Comparison of ENCODE assay signal across 8 cellular contexts in the genomic region with DNA sequence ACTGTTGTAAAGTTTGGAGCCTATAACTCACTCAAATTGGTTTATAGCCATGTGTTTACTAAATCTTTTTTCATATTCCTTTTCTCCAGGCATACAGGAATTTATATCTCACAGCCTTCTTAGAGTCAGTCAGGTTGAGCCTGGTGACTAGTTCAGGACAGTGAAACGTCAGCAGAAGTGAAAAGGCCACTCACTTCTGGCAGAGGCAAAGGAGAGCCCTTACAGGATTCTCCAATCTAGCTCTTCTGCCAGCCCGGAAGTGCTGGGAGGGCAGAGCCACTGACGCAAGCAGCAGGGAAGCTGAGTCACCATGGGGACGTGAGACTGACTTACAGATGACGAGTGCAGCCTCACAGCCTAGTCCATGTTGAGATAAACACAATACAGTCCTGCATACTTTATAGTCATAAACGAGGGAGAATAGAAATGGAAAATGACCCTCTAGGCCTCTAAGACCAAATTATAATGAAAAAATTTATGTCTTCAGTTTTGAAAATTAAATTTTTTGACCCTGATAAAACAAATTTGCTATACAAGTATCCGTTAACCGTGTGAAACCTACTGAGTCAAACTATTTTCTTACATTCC. TPM values are rescaled to one million over a fixed set of nuclear protein-coding genes. Genes with fewer than 3 reads are reported as not detected.
DNase-seq lines count a peak whose midpoint lies in the region; ATAC-seq and TF ChIP-seq lines count a peak whose summit lies in the region.

No MANE protein-coding gene starts in this region.

- H3K4me1 ChIP-seq in BE2C, result peaks cover 14% of the 10 kb centered on the region
- peaks cover 2% of the 10 kb centered on the region for H3K4me1 ChIP-seq in NT2/D1 (ENCODE audit: insufficient read depth, insufficient read length)
- peaks cover 6% of the 10 kb centered on the region for H3K4me1 ChIP-seq in endodermal cell (ENCODE audit: control insufficient read depth, insufficient read depth, low read length)

- ATAC-seq in GM19395 (IDR thresholded peaks at IDR 0.05; ENCODE audit: unreplicated experiment), result peak; percentile 60

- peak overlapping the region; percentile 7 for H3K27ac ChIP-seq in endodermal cell (ENCODE audit: low read depth, low read length)

- H3K4me1 Mint-ChIP-seq in endodermal cell (peaks cover 22% of the 10 kb centered on the region), mesothelial cell of epicardium (peaks cover 37% of the 10 kb centered on the region)

- 20 to 36% methylated on average over 2 to 8 of the region's 8 CpGs for WGBS in endodermal cell (ENCODE audit: insufficient coverage in 1 of 2, insufficient read length in 1 of 2), 2 experiments

- H3K27ac Mint-ChIP-seq in endodermal cell (peak overlapping the region; percentile 60), mesothelial cell of epicardium (peak overlapping the region; percentile 98)

- H3K36me3 Mint-ChIP-seq in endodermal cell (ENCODE audit: low read depth) (peaks cover 3% of the 10 kb centered on the region), mesothelial cell of epicardium (no peaks in the 10 kb centered on the region)

- H3K9me3 Mint-ChIP-seq in endodermal cell (no peaks in the 10 kb centered on the region), mesothelial cell of epicardium (no peaks in the 10 kb centered on the region)

- peak overlapping the region; percentile 19 for H3K4me3 Mint-ChIP-seq in endodermal cell
- H3K4me3 Mint-ChIP-seq in mesothelial cell of epicardium, result peak overlapping the region; percentile 48

- no peak for TF ChIP-seq CTCF in BE2C (IDR thresholded peaks at IDR 0.05; ENCODE audit: low read depth, low read length)
- TF ChIP-seq CTCF in endodermal cell (conservative IDR thresholded peaks at IDR 0.05), result no peak
- TF ChIP-seq CTCF in mesothelial cell of epicardium (IDR thresholded peaks at IDR 0.05; ENCODE audit: unreplicated experiment), result no peak

- H3K9ac ChIP-seq in NT2/D1 (ENCODE audit: insufficient read length, low read depth) (no peak overlapping the region), endodermal cell (ENCODE audit: extremely low read depth, low read length, poor library complexity, severe bottlenecking) (peak overlapping the region; percentile 35)

- H3K4me3 ChIP-seq in BE2C (ENCODE audit: low read depth, low read length) (no peak overlapping the region), NT2/D1 (ENCODE audit: insufficient read length, low read depth) (no peak overlapping the region), endodermal cell (ENCODE audit: low read length) (no peak overlapping the region)

- H3K27me3 Mint-ChIP-seq in endodermal cell (ENCODE audit: insufficient read depth), result no peaks in the 10 kb centered on the region
- no peaks in the 10 kb centered on the region for H3K27me3 Mint-ChIP-seq in mesothelial cell of epicardium (ENCODE audit: low read depth)

- peak; percentile 91 for DNase-seq in BE2C
- DNase-seq in HT1080 (ENCODE audit: low read depth), result peak; percentile 98
- DNase-seq in NT2/D1 (ENCODE audit: low read depth, low spot score), result peak; percentile 78
- DNase-seq in activated CD8-positive, alpha-beta memory T cell treated with anti-CD3 and anti-CD28 coated beads, Interleukin-2, amount 50 U/mL, for 24 hours (ENCODE audit: extremely low read depth), result peak; percentile 68
- peak; percentile 94 for DNase-seq in endodermal cell
- peak; percentile 30 to 54 for DNase-seq in mesothelial cell of epicardium (ENCODE audit: low spot score in 2 of 2, unreplicated experiment in 2 of 2)
- DNase-seq in stimulated activated CD8-positive, alpha-beta memory T cell treated with anti-CD3 and anti-CD28 coated beads, Interleukin-15, amount 100 ng/mL, for 4 hours (ENCODE audit: low read depth in 2 of 2), result peak; percentile 68 to 80

- H3K27me3 ChIP-seq in BE2C (no peaks in the 10 kb centered on the region), NT2/D1 (ENCODE audit: insufficient read depth, insufficient read length) (no peaks in the 10 kb centered on the region), endodermal cell (ENCODE audit: control insufficient read depth, insufficient read depth, low read length, poor library complexity, severe bottlenecking) (no peaks in the 10 kb centered on the region)

- peaks cover 3% of the 10 kb centered on the region; the same call in 1 of the 2 replicates for H3K36me3 ChIP-seq in BE2C
- H3K36me3 ChIP-seq in NT2/D1 (ENCODE audit: insufficient read depth, insufficient read length, low read length), result peaks cover 10% of the 10 kb centered on the region
- no peaks in the 10 kb centered on the region for H3K36me3 ChIP-seq in endodermal cell (ENCODE audit: control insufficient read depth, insufficient read depth, low read length)

- H3K9me3 ChIP-seq in BE2C (no peaks in the 10 kb centered on the region), NT2/D1 (ENCODE audit: insufficient read depth, low read length) (no peaks in the 10 kb centered on the region), endodermal cell (ENCODE audit: control insufficient read depth, low read length) (no peaks in the 10 kb centered on the region)

RNA-seq across cellular contexts. Expression of gene PXT1, which starts 1.3 kb away (rescaled TPM):
- polyA plus RNA-seq in BE2C (2012; ENCODE audit: insufficient read depth, insufficient read length, low read depth), result not detected
- not detected in 2 replicates for total RNA-seq in HT1080 (2014; rRNA removed; shearing (Covaris generic))
- polyA plus RNA-seq in HT1080 (2015; cell fraction: cytosol; rRNA removed), result 0.03 TPM in 1 of 2 replicates, not detected in the other
- not detected in 2 replicates for polyA plus RNA-seq in HT1080 (2015; cell fraction: nucleus; rRNA removed)
- total RNA-seq in endodermal cell, result under 1 TPM in 1 of 2 donors, not detected in 1; 0.15 TPM
- not detected for polyA plus RNA-seq in endodermal cell (2013, experiment 1 of 2)
- 0.33 TPM for polyA plus RNA-seq in endodermal cell (2013, experiment 2 of 2)
- 0.11 TPM in 1 of 3 replicates, not detected in the others for total RNA-seq in mesothelial cell of epicardium

RNA-seq across cellular contexts. Expression of gene KCTD20, which starts 1.4 kb away (rescaled TPM):
- 46.6 TPM for polyA plus RNA-seq in BE2C (2012; ENCODE audit: insufficient read depth, insufficient read length, low read depth)
- total RNA-seq in HT1080 (2014; rRNA removed; shearing (Covaris generic)), result 26.0 and 29.9 TPM in 2 replicates
- 28.1 and 31.5 TPM in 2 replicates for polyA plus RNA-seq in HT1080 (2015; cell fraction: cytosol; rRNA removed)
- polyA plus RNA-seq in HT1080 (2015; cell fraction: nucleus; rRNA removed), result 15.3 and 18.8 TPM in 2 replicates
- total RNA-seq in endodermal cell, result 10 to 100 TPM; 20.5 to 29.0 TPM
- 40.9 TPM for polyA plus RNA-seq in endodermal cell (2013, experiment 1 of 2)
- 43.1 TPM for polyA plus RNA-seq in endodermal cell (2013, experiment 2 of 2)
- total RNA-seq in mesothelial cell of epicardium, result 38.2 to 44.0 TPM (median 39.9 TPM) in 3 replicates

RNA-seq across cellular contexts. Expression of gene ETV7, which starts 53.9 kb away (rescaled TPM):
- 0.52 TPM for polyA plus RNA-seq in BE2C (2012; ENCODE audit: insufficient read depth, insufficient read length, low read depth)
- total RNA-seq in HT1080 (2014; rRNA removed; shearing (Covaris generic)), result not detected in 2 replicates
- not detected in 2 replicates for polyA plus RNA-seq in HT1080 (2015; cell fraction: cytosol; rRNA removed)
- polyA plus RNA-seq in HT1080 (2015; cell fraction: nucleus; rRNA removed), result not detected in 2 replicates
- total RNA-seq in endodermal cell, result under 1 TPM; 0.42 TPM
- polyA plus RNA-seq in endodermal cell (2013, experiment 1 of 2), result 0.18 TPM
- 0.41 TPM for polyA plus RNA-seq in endodermal cell (2013, experiment 2 of 2)
- 0.38 to 0.47 TPM (median 0.45 TPM) in 3 replicates for total RNA-seq in mesothelial cell of epicardium

Comparison
In these comparisons a context has a peak if more than half of its experiments do, and no peak if none do; other contexts are left out.
1. DNase-seq: peak in every context shown above with its lines; median percentile 98 in HT1080; 94 in endodermal cell; 91 in BE2C; 78 in NT2/D1; 74 in stimulated activated CD8-positive, alpha-beta memory T cell treated with anti-CD3 and anti-CD28 coated beads, Interleukin-15, amount 100 ng/mL, for 4 hours; 68 in activated CD8-positive, alpha-beta memory T cell treated with anti-CD3 and anti-CD28 coated beads, Interleukin-2, amount 50 U/mL, for 24 hours; 42 in mesothelial cell of epicardium.